In genomic region chr15:67114846-67115521, GRCh38 we compare ENCODE assay signal across 2 cellular contexts.
TF ChIP-seq lines count a peak whose summit lies in the region.

No MANE protein-coding gene starts in this region.

TF ChIP-seq in GM12878, 131 proteins besides CTCF, POLR2A, EP300 and RAD21:
- TF ChIP-seq SPI1 (IDR thresholded peaks at IDR 0.05; ENCODE audit: borderline replicate concordance, insufficient read depth, low read depth, low read length) (no peak), RUNX3 (IDR thresholded peaks at IDR 0.05; ENCODE audit: low read length) (0 out of 2 replicates have a peak, but pooled peaks have one; percentile 23)

TF ChIP-seq in HEK293T, 16 proteins besides CTCF, POLR2A, EP300 and RAD21 (continued from another document):
- TF ChIP-seq FOXM1 (IDR thresholded peaks at IDR 0.05; ENCODE audit: borderline replicate concordance) (no peak), BHLHE40 (IDR thresholded peaks at IDR 0.05; ENCODE audit: borderline replicate concordance) (no peak), ARNT (IDR thresholded peaks at IDR 0.05) (no peak), FOXK2 (IDR thresholded peaks at IDR 0.05) (no peak), FOXA1 (IDR thresholded peaks at IDR 0.05) (no peak), LEF1 (IDR thresholded peaks at IDR 0.05; ENCODE audit: borderline replicate concordance) (no peak), HDGF (IDR thresholded peaks at IDR 0.05; ENCODE audit: borderline replicate concordance) (no peak)
